ENCODE assay signal across 8 cellular contexts in genomic region chr12:990649-991349, GRCh38. TPM values are rescaled to one million over a fixed set of nuclear protein-coding genes. Genes with fewer than 3 reads are reported as not detected.
DNase-seq lines count a peak whose midpoint lies in the region; TF ChIP-seq lines count a peak whose summit lies in the region.

Gene ERC1, plus strand, starts transcription at chr12:991223. Its CDS starts 36,681 bp downstream, at chr12:1027904.

- CTCF ChIA-PET in HEK293 (lab: Yijun Ruan, JAX): interaction anchor here (0.9 to 1.9 kb wide), 3 partner anchors 41 to 593 kb away, joined by 3 to 7 read pairs (median 5); partner anchors contain the start of gene RAD52

- POLR2A ChIA-PET in HEK293 (lab: Yijun Ruan, JAX): interaction anchor here (1.0 to 2.4 kb wide), 4 partner anchors 18 to 239 kb away, joined by 3 to 19 read pairs (median 4); partner anchors contain the start of genes RAD52 and WNK1

- H3K9me3 ChIP-seq in HEK293 (ENCODE audit: control insufficient read depth, insufficient read depth, low read depth, low read length) (no peaks in the 10 kb centered on the region), tibial nerve (no peaks in the 10 kb centered on the region)

- peak; percentile 46 to 86 for TF ChIP-seq EP300 in tibial nerve (IDR thresholded peaks at IDR 0.05)

- H3K27ac ChIP-seq in HEK293 (ENCODE audit: extremely low read depth, low read depth, low read length): peak within 1 kb of the TSS; percentile 96
- peak within 1 kb of the TSS; percentile 96 for H3K27ac ChIP-seq in adipose tissue (ENCODE audit: low read depth, low read length)
- peak within 1 kb of the TSS; percentile 95 to 99 (median 96) for H3K27ac ChIP-seq in tibial nerve

- H3K36me3 ChIP-seq in HEK293 (ENCODE audit: control insufficient read depth in 2 of 2, insufficient read depth in 1 of 2, low read length in 2 of 2) (peaks cover 0 to 3% of the 10 kb centered on the region in 2 experiments; a peak in 1 of 3 replicates), tibial nerve (no peaks in the 10 kb centered on the region)

- H3K4me1 ChIP-seq in HEK293 (ENCODE audit: control insufficient read depth, insufficient read depth, low read length): peaks cover 16% of the 10 kb centered on the region; the same call in 1 of the 2 replicates
- peaks cover 0 to 37% (median 14%) of the 10 kb centered on the region in 4 donors for H3K4me1 ChIP-seq in tibial nerve

- TF ChIP-seq POLR2A in NB4 (IDR thresholded peaks at IDR 0.05; ENCODE audit: extremely low read depth, insufficient read length) (peak; percentile 71), tibial nerve (IDR thresholded peaks at IDR 0.05) (peak; percentile 77 to 84)

- DNase-seq in GM03348 (ENCODE audit: low spot score): peak; percentile 98
- peak; percentile 91 for DNase-seq in NB4 (ENCODE audit: low read depth)
- DNase-seq in T-helper 1 cell: peak; percentile 69 to 86 (median 77)
- DNase-seq in cardiac septum (ENCODE audit: low spot score): peak; percentile 95
- peak; percentile 81 for DNase-seq in pons (ENCODE audit: low spot score)
- DNase-seq in tibial nerve (ENCODE audit: low spot score in 2 of 2): peak; percentile 73 to 80

- no peaks in the 10 kb centered on the region for H3K27me3 ChIP-seq in tibial nerve

- 0% methylated on average over 38 to 90 of the region's 91 CpGs for WGBS in adipose tissue, 3 donors
- WGBS in tibial nerve, 2 donors: 1% methylated on average over 55 to 82 of the region's 91 CpGs

- TF ChIP-seq CTCF in HEK293 (tag by site-specific recombination; IDR thresholded peaks at IDR 0.05) (peak; percentile 97), NB4 (IDR thresholded peaks at IDR 0.05; ENCODE audit: low read depth, low read length) (no peak), tibial nerve (IDR thresholded peaks at IDR 0.05) (peak in 1 of 5 experiments; percentile 49)

- peak within 1 kb of the TSS; percentile 96 for H3K4me3 ChIP-seq in HEK293 (ENCODE audit: low read depth, low read length)
- H3K4me3 ChIP-seq in NB4 (ENCODE audit: low read depth, low read length): peak within 1 kb of the TSS; percentile 82
- H3K4me3 ChIP-seq in tibial nerve: peak within 1 kb of the TSS; percentile 74 to 97 (median 94)

- intact Hi-C loops in cardiac septum (cut with DNase I): loop anchor here (2.0 to 5.0 kb wide), 2 partner anchors 42 to 602 kb away; partner anchors contain the start of genes FBXL14 and RAD52

TF ChIP-seq in HEK293, 187 proteins besides CTCF, POLR2A, EP300 and RAD21 (continues in another document):
- TF ChIP-seq ZBTB21 (tag by site-specific recombination; IDR thresholded peaks at IDR 0.05): peak; percentile 86
- TF ChIP-seq ZNF777 (tag by site-specific recombination; IDR thresholded peaks at IDR 0.05; ENCODE audit: borderline replicate concordance): peak; percentile 31; the same call in 1 of the 2 replicates
- TF ChIP-seq ZNF146 (tag by site-specific recombination; IDR thresholded peaks at IDR 0.05): peak; percentile 76
- TF ChIP-seq ZBTB48 (tag by site-specific recombination; IDR thresholded peaks at IDR 0.05): peak; percentile 97
- no peak for TF ChIP-seq ZNF529 (tag by site-specific recombination; IDR thresholded peaks at IDR 0.05; ENCODE audit: insufficient replicate concordance)
- TF ChIP-seq BCL6B (tag by site-specific recombination; IDR thresholded peaks at IDR 0.05): no peak
- peak; percentile 89 for TF ChIP-seq ZNF629 (tag by site-specific recombination; IDR thresholded peaks at IDR 0.05)
- peak; percentile 45; the same call in 1 of the 2 replicates for TF ChIP-seq ZNF792 (tag by site-specific recombination; IDR thresholded peaks at IDR 0.05)
- no peak for TF ChIP-seq TSHZ1 (tag by site-specific recombination; IDR thresholded peaks at IDR 0.05; ENCODE audit: borderline replicate concordance)
- peak; percentile 46; the same call in 1 of the 2 replicates for TF ChIP-seq MYNN (tag by site-specific recombination; IDR thresholded peaks at IDR 0.05; ENCODE audit: borderline replicate concordance)
- peak; percentile 45 for TF ChIP-seq SP3 (tag by site-specific recombination; IDR thresholded peaks at IDR 0.05)
- TF ChIP-seq ZXDB (tag by site-specific recombination; IDR thresholded peaks at IDR 0.05): peak; percentile 98
- TF ChIP-seq ZNF843 (tag by site-specific recombination; IDR thresholded peaks at IDR 0.05): peak; percentile 89
- TF ChIP-seq, protein P1, sequence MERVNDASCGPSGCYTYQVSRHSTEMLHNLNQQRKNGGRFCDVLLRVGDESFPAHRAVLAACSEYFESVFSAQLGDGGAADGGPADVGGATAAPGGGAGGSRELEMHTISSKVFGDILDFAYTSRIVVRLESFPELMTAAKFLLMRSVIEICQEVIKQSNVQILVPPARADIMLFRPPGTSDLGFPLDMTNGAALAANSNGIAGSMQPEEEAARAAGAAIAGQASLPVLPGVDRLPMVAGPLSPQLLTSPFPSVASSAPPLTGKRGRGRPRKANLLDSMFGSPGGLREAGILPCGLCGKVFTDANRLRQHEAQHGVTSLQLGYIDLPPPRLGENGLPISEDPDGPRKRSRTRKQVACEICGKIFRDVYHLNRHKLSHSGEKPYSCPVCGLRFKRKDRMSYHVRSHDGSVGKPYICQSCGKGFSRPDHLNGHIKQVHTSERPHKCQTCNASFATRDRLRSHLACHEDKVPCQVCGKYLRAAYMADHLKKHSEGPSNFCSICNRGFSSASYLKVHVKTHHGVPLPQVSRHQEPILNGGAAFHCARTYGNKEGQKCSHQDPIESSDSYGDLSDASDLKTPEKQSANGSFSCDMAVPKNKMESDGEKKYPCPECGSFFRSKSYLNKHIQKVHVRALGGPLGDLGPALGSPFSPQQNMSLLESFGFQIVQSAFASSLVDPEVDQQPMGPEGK (tag by site-specific recombination; IDR thresholded peaks at IDR 0.05): peak; percentile 98
- peak; percentile 93 for TF ChIP-seq ZNF398 (tag by site-specific recombination; IDR thresholded peaks at IDR 0.05)
- no peak; the same call in 1 of the 2 replicates for TF ChIP-seq ZNF701 (tag by site-specific recombination; IDR thresholded peaks at IDR 0.05)

RNA-seq across cellular contexts. Expression of gene ERC1, which starts in this region (rescaled TPM):
- 10 to 100 TPM in 2 of 3 donors, 1 to 10 TPM in 1; 4.0 to 16.4 (median 12.8) TPM for polyA plus RNA-seq in adipose tissue
- 56.9 TPM for total RNA-seq in cardiac septum
- total RNA-seq in tibial nerve: 10 to 100 TPM; 58.0 to 83.2 (median 73.5) TPM

Comparison
In these comparisons a context has a peak if more than half of its experiments do, and no peak if none do; other contexts are left out.
1. Peak in every context shown above with its lines: DNase-seq, H3K4me3 ChIP-seq and H3K27ac ChIP-seq.